Comparison of ENCODE assay signal across 28 cellular contexts in the genomic region with DNA sequence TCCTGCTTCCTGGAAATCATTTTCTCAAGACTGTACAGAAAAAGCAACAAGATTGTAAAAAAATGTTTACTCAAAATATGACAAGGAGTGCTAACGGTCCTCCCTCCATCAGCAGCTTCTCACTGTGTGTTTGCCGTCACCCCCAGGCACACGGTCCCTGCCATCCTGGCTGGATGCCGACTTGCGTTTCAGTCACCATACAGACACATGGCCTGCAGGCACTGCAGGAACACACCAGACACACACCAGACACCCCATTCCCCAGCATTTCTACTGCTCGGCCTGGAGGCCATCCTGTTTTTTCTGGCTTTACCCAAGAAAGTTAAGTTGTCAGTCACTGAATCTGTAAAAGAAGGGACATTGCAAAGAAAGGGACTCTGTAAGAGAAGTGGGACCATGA. TPM values are rescaled to one million over a fixed set of nuclear protein-coding genes. Genes with fewer than 3 reads are reported as not detected.
"Had no signal": no experiment of that assay in that cellular context is flagged by ENCODE, and none has a peak within 500 bp of the region (broad histone marks: within the 10 kb centered on the region; RNA-seq: fewer than 3 reads in every experiment).

No MANE protein-coding gene starts in this region.

- H3K9me3 Mint-ChIP-seq: mesothelial cell of epicardium; natural killer cell treated with Interleukin-12 subunit alpha and Interleukin-12 subunit beta and Interleukin-15 and Interleukin-18, amount 100 ng/mL, for 72 hours; neural crest cell; stimulated activated memory B cell treated with anti-CD40 and anti-IgM and Interleukin-4, amounts not matched to agents 10 μg/mL and 1 μg/mL and 100 μg/mL, for 72 hours; stimulated activated naive CD8-positive, alpha-beta T cell treated with anti-CD3 and anti-CD28 coated beads, Interleukin-15, Interleukin-2, amounts not matched to agents 100 ng/mL and 50 ng/mL, for 24 hours had no signal

- H3K27ac Mint-ChIP-seq: mesothelial cell of epicardium; naive B cell; natural killer cell treated with Interleukin-12 subunit alpha and Interleukin-12 subunit beta and Interleukin-15 and Interleukin-18, amount 100 ng/mL, for 72 hours; stimulated activated memory B cell treated with anti-CD40 and anti-IgM and Interleukin-4, amounts not matched to agents 10 μg/mL and 1 μg/mL and 100 μg/mL, for 72 hours; stimulated activated naive CD8-positive, alpha-beta T cell treated with anti-CD3 and anti-CD28 coated beads, Interleukin-15, Interleukin-2, amounts not matched to agents 100 ng/mL and 50 ng/mL, for 24 hours had no signal

- H3K4me3 Mint-ChIP-seq: mesothelial cell of epicardium; naive B cell; natural killer cell treated with Interleukin-12 subunit alpha and Interleukin-12 subunit beta and Interleukin-15 and Interleukin-18, amount 100 ng/mL, for 72 hours; neural crest cell; stimulated activated memory B cell treated with anti-CD40 and anti-IgM and Interleukin-4, amounts not matched to agents 10 μg/mL and 1 μg/mL and 100 μg/mL, for 72 hours; stimulated activated naive CD8-positive, alpha-beta T cell treated with anti-CD3 and anti-CD28 coated beads, Interleukin-15, Interleukin-2, amounts not matched to agents 100 ng/mL and 50 ng/mL, for 24 hours had no signal

- H3K4me1 Mint-ChIP-seq: mesothelial cell of epicardium; naive B cell; stimulated activated memory B cell treated with anti-CD40 and anti-IgM and Interleukin-4, amounts not matched to agents 10 μg/mL and 1 μg/mL and 100 μg/mL, for 72 hours had no signal

- DNase-seq: cortex of kidney; effector CD4-positive, alpha-beta T cell; foreskin fibroblast; gastrocnemius medialis; mesenchymal stem cell; mucosa of descending colon; naive B cell; right cardiac atrium; sigmoid colon; stimulated activated CD4-positive, alpha-beta T cell treated with anti-CD3 and anti-CD28 coated beads, Interleukin-2, amount 100 ng/mL, for 24 hours; stimulated activated CD4-positive, alpha-beta T cell treated with anti-CD3 and anti-CD28 coated beads, Interleukin-4, amount 100 ng/mL, for 24 hours; uterus had no signal

- H3K36me3 Mint-ChIP-seq: mesothelial cell of epicardium; naive B cell; natural killer cell treated with Interleukin-12 subunit alpha and Interleukin-12 subunit beta and Interleukin-15 and Interleukin-18, amount 100 ng/mL, for 72 hours; stimulated activated memory B cell treated with anti-CD40 and anti-IgM and Interleukin-4, amounts not matched to agents 10 μg/mL and 1 μg/mL and 100 μg/mL, for 72 hours had no signal

- H3K4me3 ChIP-seq: gastrocnemius medialis, lung, mucosa of descending colon, prostate gland, sigmoid colon, thoracic aorta, tibial nerve, upper lobe of left lung, uterus had no signal

- H3K9me3 ChIP-seq: gastrocnemius medialis, mucosa of descending colon, prostate gland, thoracic aorta, tibial nerve, upper lobe of left lung, uterus had no signal

- H3K27me3 Mint-ChIP-seq: natural killer cell treated with Interleukin-12 subunit alpha and Interleukin-12 subunit beta and Interleukin-15 and Interleukin-18, amount 100 ng/mL, for 72 hours; stimulated activated memory B cell treated with anti-CD40 and anti-IgM and Interleukin-4, amounts not matched to agents 10 μg/mL and 1 μg/mL and 100 μg/mL, for 72 hours had no signal

- H3K27me3 ChIP-seq: tibial nerve, upper lobe of left lung, uterus had no signal

- H3K4me1 ChIP-seq: gastrocnemius medialis, prostate gland, sigmoid colon, tibial nerve, upper lobe of left lung, uterus had no signal

- H3K27ac ChIP-seq: epithelial cell of prostate, gastrocnemius medialis, prostate gland, sigmoid colon, thoracic aorta, tibial nerve, upper lobe of left lung, uterus had no signal

- H3K36me3 ChIP-seq: gastrocnemius medialis, prostate gland, sigmoid colon, thoracic aorta, tibial nerve, upper lobe of left lung, uterus had no signal

RNA-seq across cellular contexts. Expression of gene KCNK10, which starts 10.8 kb away (rescaled TPM):
- total RNA-seq: dermis microvascular lymphatic vessel endothelial cell; gastrocnemius medialis; glomerular endothelial cell; left lobe of liver; lung; mesothelial cell of epicardium; natural killer cell treated with Interleukin-12 subunit alpha and Interleukin-12 subunit beta and Interleukin-15 and Interleukin-18, amount 100 ng/mL, for 72 hours; osteocyte; right cardiac atrium; skeletal muscle tissue; thoracic aorta; tibial nerve had no signal
